In genomic region chr16:21511315-21512210, GRCh38 we compare ENCODE assay signal across 8 cellular contexts.
DNase-seq lines count a peak whose midpoint lies in the region; ATAC-seq, FAIRE-seq and TF ChIP-seq lines count a peak whose summit lies in the region.
"Not testable (repeated sequence)": the region's sequence is repeated elsewhere in the genome, so short reads cannot be mapped to it uniquely, and the experiment has no call there.

No MANE protein-coding gene starts in this region.

- peaks cover 11% of the 10 kb centered on the region for H3K36me3 ChIP-seq in PC-3 (ENCODE audit: low read depth, low read length)
- not testable (repeated sequence) for H3K36me3 ChIP-seq in sigmoid colon

- H3K4me1 ChIP-seq in A549 (peaks cover 88% of the 10 kb centered on the region), PC-3 (ENCODE audit: insufficient read depth, low read length) (peaks cover 19% of the 10 kb centered on the region), sigmoid colon (peaks cover 2 to 99% (median 94%) of the 10 kb centered on the region in 4 donors)

- peaks cover 84% of the 10 kb centered on the region for H3K4me1 Mint-ChIP-seq in central memory CD8-positive, alpha-beta T cell
- H3K4me1 Mint-ChIP-seq in memory B cell = peaks cover 63% of the 10 kb centered on the region

- TF ChIP-seq POLR2A in A549 (IDR thresholded peaks at IDR 0.05; ENCODE audit: low read length); sigmoid colon (IDR thresholded peaks at IDR 0.05): not testable (repeated sequence)

- TF ChIP-seq CTCF in A549 (IDR thresholded peaks at IDR 0.05); PC-3 (conservative IDR thresholded peaks at IDR 0.05; ENCODE audit: low read depth, low read length); sigmoid colon (IDR thresholded peaks at IDR 0.05): not testable (repeated sequence)

- H3K27ac Mint-ChIP-seq in central memory CD8-positive, alpha-beta T cell (ENCODE audit: low read depth) = peak overlapping the region; percentile 51
- H3K27ac Mint-ChIP-seq in memory B cell = peak overlapping the region; percentile 80

- not testable (repeated sequence) for H3K4me3 Mint-ChIP-seq in central memory CD8-positive, alpha-beta T cell
- peak overlapping the region; percentile 50 for H3K4me3 Mint-ChIP-seq in memory B cell

- not testable (repeated sequence) for H3K27me3 Mint-ChIP-seq in central memory CD8-positive, alpha-beta T cell; memory B cell

- not testable (repeated sequence) for H3F3A ChIP-seq in PC-3 (ENCODE audit: low read length, unreplicated experiment)

- H3K27ac ChIP-seq in A549 = peak overlapping the region; percentile 74 to 92
- peak overlapping the region; percentile 45; the same call in 1 of the 2 replicates for H3K27ac ChIP-seq in PC-3 (ENCODE audit: low read length)
- H3K27ac ChIP-seq in sigmoid colon = peak overlapping the region; percentile 83 to 96 (median 86)

- 17% methylated on average over 22 of the region's 29 CpGs for WGBS in A549 (ENCODE audit: missing lambda C conversion rate)
- 67 to 69% methylated on average over 29 of the region's 29 CpGs for WGBS in sigmoid colon, 2 donors

- not testable (repeated sequence) for H3K27me3 ChIP-seq in PC-3 (ENCODE audit: low read length); sigmoid colon

- FAIRE-seq in A549 (lab: Jason Lieb, UNC) = not testable (repeated sequence)

- DNase-seq in A549 (ENCODE audit: low read depth in 1 of 2, low spot score in 1 of 2) (peak in 1 of 2 experiments; percentile 46), H4 (ENCODE audit: low spot score) (peak; percentile 92), PC-3 (peak; percentile 69), glomerular visceral epithelial cell (ENCODE audit: extremely low spot score) (peak; percentile 97), memory B cell (ENCODE audit: low spot score in 2 of 2) (peak in 1 of 2 donors; percentile 15), sigmoid colon (peak; percentile 90)
- DNase-seq in activated T-cell treated with anti-CD3 and anti-CD28 coated beads, Interleukin-2, amount 50 U/mL, for 1 hour = peak; percentile 28
- peak; percentile 11 to 13 for DNase-seq in central memory CD8-positive, alpha-beta T cell (ENCODE audit: low spot score in 2 of 2)

- not testable (repeated sequence) for H3K9me2 ChIP-seq in PC-3 (replicated peaks; ENCODE audit: low read length)

- BruUV-seq in PC-3 (replicated peaks; lab: Mats Ljungman, UMichigan) = not testable (repeated sequence)

- peaks cover 98% of the 10 kb centered on the region for H3K79me2 ChIP-seq in PC-3 (ENCODE audit: low read length)

- ATAC-seq in A549 (peak; percentile 46 to 70), PC-3 (peak; percentile 88)
- not testable (repeated sequence) for ATAC-seq in central memory CD8-positive, alpha-beta T cell (replicated peaks; ENCODE audit: extremely low read depth, poor library complexity, severe bottlenecking); memory B cell (ENCODE audit: low read depth)

- peak overlapping the region; percentile 12; the same call in 1 of the 3 replicates for H3K4me3 ChIP-seq in A549
- not testable (repeated sequence) for H3K4me3 ChIP-seq in PC-3 (ENCODE audit: low read length)
- peak overlapping the region in 3 of 4 donors; percentile 7 to 20 (median 15) for H3K4me3 ChIP-seq in sigmoid colon

- TF ChIP-seq RAD21 in A549 (conservative IDR thresholded peaks at IDR 0.05 in 1 of 2, IDR thresholded peaks at IDR 0.05 in 1 of 2) = not testable (repeated sequence)

- H3K9ac ChIP-seq in PC-3 (ENCODE audit: low read length) = not testable (repeated sequence)

- intact Hi-C loops in PC-3 (cut with micrococcal nuclease) = not testable (repeated sequence)
- intact Hi-C loops in sigmoid colon (cut with DNase I) = loop anchor here (10.0 kb wide), 1 partner anchor 703 kb away; no protein-coding TSS in a partner anchor

- not testable (repeated sequence) for H2AFZ ChIP-seq in PC-3 (ENCODE audit: low read length)

- H3K4me2 ChIP-seq in A549 (peak overlapping the region; percentile 74), PC-3 (ENCODE audit: low read length) (peak overlapping the region; percentile 70)

- not testable (repeated sequence) for H3K9me3 ChIP-seq in A549; PC-3 (ENCODE audit: low read length); sigmoid colon

- POLR2A ChIA-PET in A549 (lab: Yijun Ruan, JAX); PC-3 (lab: Charles Lee; ENCODE audit: unreplicated experiment): not testable (repeated sequence)

- CTCF ChIA-PET in A549 (lab: Yijun Ruan, JAX); PC-3 (lab: Charles Lee): not testable (repeated sequence)

- H3K9me3 Mint-ChIP-seq in central memory CD8-positive, alpha-beta T cell; memory B cell: not testable (repeated sequence)

- H3K36me3 Mint-ChIP-seq in central memory CD8-positive, alpha-beta T cell (ENCODE audit: insufficient read depth) = peaks cover 40% of the 10 kb centered on the region
- H3K36me3 Mint-ChIP-seq in memory B cell = not testable (repeated sequence)

- TF ChIP-seq EP300 in A549 (IDR thresholded peaks at IDR 0.05); sigmoid colon (IDR thresholded peaks at IDR 0.05): not testable (repeated sequence)

- peaks cover 74% of the 10 kb centered on the region for H4K20me1 ChIP-seq in PC-3 (ENCODE audit: low read length)

TF ChIP-seq in A549, 52 proteins besides CTCF, POLR2A, EP300 and RAD21:
- peak; percentile 86 for TF ChIP-seq MAFK (IDR thresholded peaks at IDR 0.05; ENCODE audit: partially characterized antibody)
- TF ChIP-seq NFE2L2 (conservative IDR thresholded peaks at IDR 0.05; ENCODE audit: low read length) = peak; percentile 19; the same call in 1 of the 2 replicates
- not testable (repeated sequence) for TF ChIP-seq FOSL2 (IDR thresholded peaks at IDR 0.05)
- TF ChIP-seq FOSL2 (CRISPR knock-in tag; IDR thresholded peaks at IDR 0.05) = peak; percentile 50
